ENCODE assay signal across 8 cellular contexts in genomic region chr1:109547412-109548320, GRCh38. TPM values are rescaled to one million over a fixed set of nuclear protein-coding genes. Genes with fewer than 3 reads are reported as not detected.
DNase-seq lines count a peak whose midpoint lies in the region; ATAC-seq, FAIRE-seq and TF ChIP-seq lines count a peak whose summit lies in the region.

No MANE protein-coding gene starts in this region.

- TSS peak; percentile 94 for BruUV-seq in K562 (replicated peaks; lab: Mats Ljungman, UMichigan)

- H3K36me3 ChIP-seq in K562 (ENCODE audit: control insufficient read depth, insufficient read depth, low read length) = peaks cover 6% of the 10 kb centered on the region; the same call in 2 of the 3 replicates

- peak overlapping the region; percentile 94 for H3K4me2 ChIP-seq in K562 (ENCODE audit: insufficient read depth, low read length)

- H3K9me1 ChIP-seq in K562 (ENCODE audit: control insufficient read depth, insufficient read depth, low read length) = no peaks in the 10 kb centered on the region

- peak overlapping the region; percentile 98 for H2AFZ ChIP-seq in K562 (ENCODE audit: low read depth, low read length)

- peak overlapping the region; percentile 91 for H3K27ac ChIP-seq in K562 (ENCODE audit: extremely low read depth, low read depth, low read length)

- no peaks in the 10 kb centered on the region for H3K27me3 Mint-ChIP-seq in stimulated activated naive B cell treated with anti-CD40 and anti-IgM and Interleukin-4, amounts not matched to agents 10 μg/mL and 1 μg/mL and 100 μg/mL, for 72 hours

- intact Hi-C loops in K562 (cut with micrococcal nuclease) (loop anchor here (2.0 to 5.0 kb wide), 4 partner anchors 70 to 435 kb away; partner anchors contain the start of genes AHCYL1, AMPD2 and GNAT2), posterior vena cava (cut with DNase I) (loop anchor here (10.0 kb wide), 3 partner anchors 77 to 437 kb away; partner anchors contain the start of gene AHCYL1 (in 1 of the 2))

- POLR2A ChIA-PET in K562 (lab: Yijun Ruan, JAX) = interaction anchor here (0.7 to 3.5 kb wide), 41 partner anchors 8 to 896 kb away, joined by 3 to 48 read pairs (median 5); partner anchors contain the start of genes AHCYL1, AMPD2, ATXN7L2 and GNAT2

- no peaks in the 10 kb centered on the region; a peak in 1 of 5 replicates for H3K27me3 ChIP-seq in K562 (ENCODE audit: control insufficient read depth in 2 of 2, insufficient read depth in 2 of 2, low read length in 2 of 2)

- peak; percentile 59 for FAIRE-seq in K562 (lab: Jason Lieb, UNC)

- H3K9me3 ChIP-seq in K562 (replicated peaks; ENCODE audit: control insufficient read depth, insufficient read depth, low read depth, low read length) = no peaks in the 10 kb centered on the region

- peaks cover 4 to 14% of the 10 kb centered on the region in 2 experiments for H3K4me1 ChIP-seq in K562 (replicated peaks in 1 of 2; ENCODE audit: control insufficient read depth in 2 of 2, insufficient read depth in 2 of 2, low read length in 2 of 2)

- no peak for TF ChIP-seq POLR2A in K562 (conservative IDR thresholded peaks at IDR 0.05)

- H3K9me3 Mint-ChIP-seq in stimulated activated naive B cell treated with anti-CD40 and anti-IgM and Interleukin-4, amounts not matched to agents 10 μg/mL and 1 μg/mL and 100 μg/mL, for 72 hours = no peaks in the 10 kb centered on the region

- TF ChIP-seq EP300 in K562 (IDR thresholded peaks at IDR 0.05; ENCODE audit: low read length) = no peak

- peak overlapping the region; percentile 99 for H3K27ac Mint-ChIP-seq in stimulated activated naive B cell treated with anti-CD40 and anti-IgM and Interleukin-4, amounts not matched to agents 10 μg/mL and 1 μg/mL and 100 μg/mL, for 72 hours

- CTCF ChIA-PET in K562 (lab: Yijun Ruan, JAX; ENCODE audit: low intra/inter-chr PET ratio) = interaction anchor here (1.1 to 3.8 kb wide), 5 partner anchors 82 to 558 kb away, joined by 3 to 38 read pairs (median 22); partner anchors contain the start of gene AHCYL1

- no peak for TF ChIP-seq RAD21 in K562 (CRISPR knock-in tag; conservative IDR thresholded peaks at IDR 0.05 in 1 of 2, IDR thresholded peaks at IDR 0.05 in 1 of 2)

- in situ Hi-C loops in K562 (cut with MboI) = loop anchor here (5.0 kb wide), 3 partner anchors 75 to 440 kb away; partner anchors contain the start of gene EPS8L3

- under 1% methylated on average over 22 of the region's 22 CpGs for WGBS in K562 (ENCODE audit: insufficient coverage, low coverage, missing lambda C conversion rate)

- H3K79me2 ChIP-seq in K562 (ENCODE audit: control insufficient read depth, insufficient read depth, low read length) = peaks cover 61% of the 10 kb centered on the region

- H3K4me3 ChIP-seq in AG09309 (ENCODE audit: control insufficient read depth, low read depth, low read length) (peak overlapping the region; percentile 94), K562 (peak overlapping the region; percentile 94)

- DNase-seq in AG09309 (ENCODE audit: low read depth) = no peak
- DNase-seq in NAMALWA (ENCODE audit: low spot score) = peak; percentile 54
- peak in 2 of 4 experiments; percentile 42 to 59 for DNase-seq in K562 (ENCODE audit: extremely low read depth in 1 of 4, low spot score in 3 of 4)
- DNase-seq in kidney tubule cell (ENCODE audit: low spot score) = peak; percentile 30
- DNase-seq in stimulated activated naive B cell treated with anti-CD40 and anti-IgM and Interleukin-4, amounts not matched to agents 10 μg/mL and 1 μg/mL and 100 μg/mL, for 72 hours = no peak
- DNase-seq in MV-4-11 (lab: John Stamatoyannopoulos, UW) = no peak
- no peak for DNase-seq in posterior vena cava (ENCODE audit: low spot score)

- TF ChIP-seq CTCF in AG09309 (IDR thresholded peaks at IDR 0.05; ENCODE audit: control insufficient read depth, insufficient read depth, low read depth, low read length, missing control alignments) = no peak
- TF ChIP-seq CTCF in K562 (IDR thresholded peaks at IDR 0.05 in 2 of 3, conservative IDR thresholded peaks at IDR 0.05 in 1 of 3; ENCODE audit: insufficient read depth in 2 of 3, low read depth in 1 of 3, low read length in 3 of 3) = no peak

- peak overlapping the region; percentile 97 to 98 for H3K4me3 Mint-ChIP-seq in stimulated activated naive B cell treated with anti-CD40 and anti-IgM and Interleukin-4, amounts not matched to agents 10 μg/mL and 1 μg/mL and 100 μg/mL, for 72 hours

- ATAC-seq in GM18909 (IDR thresholded peaks at IDR 0.05; ENCODE audit: poor library complexity, unreplicated experiment) (peak; percentile 11), K562 (peak; percentile 32)
- peak; percentile 23 to 31 for ATAC-seq in stimulated activated naive B cell treated with anti-CD40 and anti-IgM and Interleukin-4, amounts not matched to agents 10 μg/mL and 1 μg/mL and 100 μg/mL, for 72 hours (replicated peaks)

- peak overlapping the region; percentile 95 to 98 for H3K9ac ChIP-seq in K562 (ENCODE audit: insufficient read depth in 1 of 2, low read depth in 2 of 2, low read length in 2 of 2)

- peaks cover 3 to 4% of the 10 kb centered on the region in 2 donors for H3K36me3 Mint-ChIP-seq in stimulated activated naive B cell treated with anti-CD40 and anti-IgM and Interleukin-4, amounts not matched to agents 10 μg/mL and 1 μg/mL and 100 μg/mL, for 72 hours

- peaks cover 18 to 39% of the 10 kb centered on the region in 2 donors for H3K4me1 Mint-ChIP-seq in stimulated activated naive B cell treated with anti-CD40 and anti-IgM and Interleukin-4, amounts not matched to agents 10 μg/mL and 1 μg/mL and 100 μg/mL, for 72 hours

- H4K20me1 ChIP-seq in K562 (replicated peaks; ENCODE audit: control insufficient read depth, insufficient read depth, low read length) = peaks cover 5% of the 10 kb centered on the region; the same call in 1 of the 2 replicates

RNA-seq across cellular contexts. Expression of gene GNAI3, which starts 0.7 kb away (rescaled TPM):
- 4.4 and 10.9 TPM in 2 replicates for total RNA-seq in K562 (2011; cell fraction: chromatin; rRNA removed; ENCODE audit: low replicate concordance)
- total RNA-seq in K562 (2011; cell fraction: nucleolus; rRNA removed) = 3.5 and 3.9 TPM in 2 replicates
- total RNA-seq in K562 (2011; cell fraction: nucleoplasm; rRNA removed) = 8.6 and 16.3 TPM in 2 replicates
- total RNA-seq in K562 (2014; rRNA removed) = 7.1 and 7.9 TPM in 2 replicates
- 12.9 and 14.3 TPM in 2 replicates for total RNA-seq in K562 (2014; rRNA removed; fragmentation: Illumina TruSeq; extraction: Trizol)
- total RNA-seq in K562 (2015; rRNA removed; fragmentation: Illumina TruSeq; extraction: Trizol) = 11.0 and 11.9 TPM in 2 replicates
- total RNA-seq in K562 (2021) = 9.1 TPM in 2 replicates
- 8.8 and 13.2 TPM in 2 replicates for polyA plus RNA-seq in K562 (2011; rRNA removed)
- polyA plus RNA-seq in K562 (2011; cell fraction: cytosol; rRNA removed) = 2.1 and 5.2 TPM in 2 replicates
- polyA plus RNA-seq in K562 (2011; cell fraction: nucleus; rRNA removed) = 1.5 and 2.5 TPM in 2 replicates
- polyA plus RNA-seq in K562 (2012) = 7.9 and 9.5 TPM in 2 replicates
- polyA plus RNA-seq in K562 (2014; fragmentation: Illumina TruSeq; extraction: Trizol) = 8.5 and 8.9 TPM in 2 replicates
- 1 to 10 TPM; 6.9 to 8.0 TPM for polyA plus RNA-seq in K562 (2014; fragmentation: Nextera tagmentation; extraction: Ambion mirVana)
- polyA plus RNA-seq in K562 (2014; rRNA removed) = 6.3 and 6.8 TPM in 2 replicates
- 23.7 and 24.6 TPM in 2 replicates for polyA minus RNA-seq in K562 (2011; rRNA and poly(A)+ RNA removed)
- 5.8 and 6.5 TPM in 2 replicates for polyA minus RNA-seq in K562 (2011; cell fraction: cytosol; rRNA and poly(A)+ RNA removed)
- polyA minus RNA-seq in K562 (2011; cell fraction: nucleus; rRNA and poly(A)+ RNA removed) = 5.3 and 10.7 TPM in 2 replicates
- 1 to 10 TPM; 6.8 to 7.5 TPM for total RNA-seq in posterior vena cava

RNA-seq across cellular contexts. Expression of gene GPR61, which starts 8.0 kb away (rescaled TPM):
- not detected in 2 replicates for total RNA-seq in K562 (2011; cell fraction: chromatin; rRNA removed; ENCODE audit: low replicate concordance)
- under 0.01 TPM in 1 of 2 replicates, not detected in the other for total RNA-seq in K562 (2011; cell fraction: nucleolus; rRNA removed)
- 0.29 TPM in 1 of 2 replicates, not detected in the other for total RNA-seq in K562 (2011; cell fraction: nucleoplasm; rRNA removed)
- total RNA-seq in K562 (2014; rRNA removed) (not detected in 2 replicates), K562 (2014; rRNA removed; fragmentation: Illumina TruSeq; extraction: Trizol) (0.04 TPM in 1 of 2 replicates, not detected in the other), K562 (2015; rRNA removed; fragmentation: Illumina TruSeq; extraction: Trizol) (0.15 TPM in 1 of 2 replicates, not detected in the other), K562 (2021) (not detected in 2 replicates), posterior vena cava (not detected)
- polyA plus RNA-seq in K562 (2011; rRNA removed) (0.15 TPM in 1 of 2 replicates, not detected in the other), K562 (2014; fragmentation: Illumina TruSeq; extraction: Trizol) (not detected in 2 replicates), K562 (2014; fragmentation: Nextera tagmentation; extraction: Ambion mirVana) (1 to 10 TPM in 1 of 2 experiments, under 1 TPM in 1; 0.65 to 1.1 TPM), K562 (2014; rRNA removed) (0.25 TPM in 1 of 2 replicates, not detected in the other)
- polyA plus RNA-seq in K562 (2011; cell fraction: cytosol; rRNA removed) = 0.01 TPM in 1 of 2 replicates, not detected in the other
- polyA plus RNA-seq in K562 (2011; cell fraction: nucleus; rRNA removed) = not detected in 2 replicates
- 0.90 and 1.3 TPM in 2 replicates for polyA plus RNA-seq in K562 (2012)
- 0.28 and 0.54 TPM in 2 replicates for polyA minus RNA-seq in K562 (2011; rRNA and poly(A)+ RNA removed)
- polyA minus RNA-seq in K562 (2011; cell fraction: cytosol; rRNA and poly(A)+ RNA removed) = not detected in 2 replicates
- 0.89 TPM in 1 of 2 replicates, not detected in the other for polyA minus RNA-seq in K562 (2011; cell fraction: nucleus; rRNA and poly(A)+ RNA removed)

RNA-seq across cellular contexts. Expression of gene AMIGO1, which starts 38.1 kb away (rescaled TPM):
- 0.69 and 0.83 TPM in 2 replicates for total RNA-seq in K562 (2011; cell fraction: chromatin; rRNA removed; ENCODE audit: low replicate concordance)
- total RNA-seq in K562 (2011; cell fraction: nucleolus; rRNA removed) = 0.39 and 0.83 TPM in 2 replicates
- 1.0 and 1.2 TPM in 2 replicates for total RNA-seq in K562 (2011; cell fraction: nucleoplasm; rRNA removed)
- total RNA-seq in K562 (2014; rRNA removed) (0.78 and 1.00 TPM in 2 replicates), K562 (2014; rRNA removed; fragmentation: Illumina TruSeq; extraction: Trizol) (0.67 and 0.69 TPM in 2 replicates), K562 (2015; rRNA removed; fragmentation: Illumina TruSeq; extraction: Trizol) (0.53 and 0.54 TPM in 2 replicates), K562 (2021) (0.72 and 1.0 TPM in 2 replicates), posterior vena cava (1 to 10 TPM; 3.6 to 5.2 TPM)
- polyA plus RNA-seq in K562 (2011; rRNA removed) (0.33 and 0.46 TPM in 2 replicates), K562 (2014; fragmentation: Illumina TruSeq; extraction: Trizol) (0.76 and 0.83 TPM in 2 replicates), K562 (2014; fragmentation: Nextera tagmentation; extraction: Ambion mirVana) (under 1 TPM; 0.24 to 0.31 TPM), K562 (2014; rRNA removed) (0.45 and 0.71 TPM in 2 replicates)
- polyA plus RNA-seq in K562 (2011; cell fraction: cytosol; rRNA removed) = 0.50 and 0.70 TPM in 2 replicates
- polyA plus RNA-seq in K562 (2011; cell fraction: nucleus; rRNA removed) = 0.46 and 0.54 TPM in 2 replicates
- 0.68 and 0.84 TPM in 2 replicates for polyA plus RNA-seq in K562 (2012)
- 0.39 and 0.56 TPM in 2 replicates for polyA minus RNA-seq in K562 (2011; rRNA and poly(A)+ RNA removed)
- polyA minus RNA-seq in K562 (2011; cell fraction: cytosol; rRNA and poly(A)+ RNA removed) = 0.36 and 0.48 TPM in 2 replicates
- polyA minus RNA-seq in K562 (2011; cell fraction: nucleus; rRNA and poly(A)+ RNA removed) = 0.27 and 0.67 TPM in 2 replicates

RNA-seq across cellular contexts. Expression of gene CYB561D1, which starts 53.8 kb away (rescaled TPM):
- total RNA-seq in K562 (2011; cell fraction: chromatin; rRNA removed; ENCODE audit: low replicate concordance) = 10.5 and 21.1 TPM in 2 replicates
- total RNA-seq in K562 (2011; cell fraction: nucleolus; rRNA removed) = 13.8 and 15.2 TPM in 2 replicates
- 15.0 and 15.6 TPM in 2 replicates for total RNA-seq in K562 (2011; cell fraction: nucleoplasm; rRNA removed)
- total RNA-seq in K562 (2014; rRNA removed) = 1.8 and 2.6 TPM in 2 replicates
- 2.6 and 3.2 TPM in 2 replicates for total RNA-seq in K562 (2014; rRNA removed; fragmentation: Illumina TruSeq; extraction: Trizol)
- total RNA-seq in K562 (2015; rRNA removed; fragmentation: Illumina TruSeq; extraction: Trizol) = 3.1 and 3.5 TPM in 2 replicates
- 5.9 and 7.2 TPM in 2 replicates for total RNA-seq in K562 (2021)
- polyA plus RNA-seq in K562 (2011; rRNA removed) = 6.8 and 8.7 TPM in 2 replicates
- 9.0 and 11.4 TPM in 2 replicates for polyA plus RNA-seq in K562 (2011; cell fraction: cytosol; rRNA removed)
- polyA plus RNA-seq in K562 (2011; cell fraction: nucleus; rRNA removed) = 13.7 and 16.3 TPM in 2 replicates
- polyA plus RNA-seq in K562 (2012) = 5.5 and 9.8 TPM in 2 replicates
- 4.0 and 4.6 TPM in 2 replicates for polyA plus RNA-seq in K562 (2014; fragmentation: Illumina TruSeq; extraction: Trizol)
- polyA plus RNA-seq in K562 (2014; fragmentation: Nextera tagmentation; extraction: Ambion mirVana) = under 1 TPM; 0.71 to 0.72 TPM
- 4.9 and 5.5 TPM in 2 replicates for polyA plus RNA-seq in K562 (2014; rRNA removed)
- 3.8 and 4.1 TPM in 2 replicates for polyA minus RNA-seq in K562 (2011; rRNA and poly(A)+ RNA removed)
- polyA minus RNA-seq in K562 (2011; cell fraction: cytosol; rRNA and poly(A)+ RNA removed) = 2.4 and 2.7 TPM in 2 replicates
- 5.5 and 8.4 TPM in 2 replicates for polyA minus RNA-seq in K562 (2011; cell fraction: nucleus; rRNA and poly(A)+ RNA removed)
- total RNA-seq in posterior vena cava = 10 to 100 TPM; 10.5 to 11.3 TPM

Comparison
In these comparisons a context has a peak if more than half of its experiments do, and no peak if none do; other contexts are left out.
1. DNase-seq: peak in NAMALWA (single experiment) and kidney tubule cell (single experiment); none in AG09309 (single experiment), stimulated activated naive B cell treated with anti-CD40 and anti-IgM and Interleukin-4, amounts not matched to agents 10 μg/mL and 1 μg/mL and 100 μg/mL, for 72 hours (single experiment), MV-4-11 (single experiment) and posterior vena cava (single experiment).
2. Peak in every context shown above with its lines, with median percentiles within 50 percentile points of each other: ATAC-seq.